Comparison of ENCODE assay signal across 22 cellular contexts in the genomic region with DNA sequence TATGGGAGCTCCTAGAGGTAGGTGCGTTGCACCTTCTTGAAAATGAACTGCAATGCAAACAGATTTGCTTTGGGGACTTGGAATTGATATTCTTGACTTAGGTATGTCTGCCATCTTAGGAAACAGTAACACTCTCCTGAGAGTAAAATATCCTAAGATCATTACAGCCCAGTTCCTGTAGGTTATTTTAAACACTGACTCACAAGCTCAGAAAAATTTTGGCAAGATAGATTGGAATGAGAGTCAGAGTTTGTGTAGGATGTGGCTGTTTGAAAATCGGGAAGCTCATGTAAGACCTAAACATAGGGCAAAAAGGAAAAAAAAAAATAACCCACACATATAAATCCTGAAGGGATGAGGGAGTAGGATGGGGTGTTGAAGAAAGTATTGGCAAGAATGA.
"Had no signal": no experiment of that assay in that cellular context is flagged by ENCODE, and none has a peak within 500 bp of the region (broad histone marks: within the 10 kb centered on the region; RNA-seq: fewer than 3 reads in every experiment).

No MANE protein-coding gene starts in this region.

- H3K4me3 ChIP-seq: MG63, PC-9 had no signal

- H3K4me1 Mint-ChIP-seq: activated B cell treated with CpG ODN at 0.5 μM for 24 hours; activated CD4-positive, alpha-beta T cell treated with anti-CD3 and anti-CD28 coated beads, Interleukin-2, amount 10 ng/mL, durations not matched to agents 24 days and 14 days; T-helper 17 cell had no signal

- DNase-seq: activated B cell treated with CpG ODN at 0.5 μM for 24 hours; activated CD4-positive, alpha-beta memory T cell treated with anti-CD3 and anti-CD28 coated beads for 36 hours; activated CD4-positive, alpha-beta T cell treated with anti-CD3 and anti-CD28 coated beads for 1 hour; activated CD4-positive, alpha-beta T cell treated with anti-CD3 and anti-CD28 coated beads, Interleukin-2, amount 10 ng/mL, durations not matched to agents 24 days and 14 days; activated CD8-positive, alpha-beta memory T cell treated with anti-CD3 and anti-CD28 coated beads for 24 hours; activated gamma-delta T cell; activated naive CD4-positive, alpha-beta T cell treated with anti-CD3 and anti-CD28 coated beads for 36 hours; activated T-cell treated with anti-CD3 and anti-CD28 coated beads, Interleukin-2, amount 50 U/mL, for 4 hours; amygdala; MG63; MV-4-11; NCI-H1092 treated with DMSO at 0.1 percent for 48 hours; NCI-H1417 treated with DMSO at 0.1 percent for 48 hours; NCI-H1694; NCI-H2029; NCI-H446; NCI-H524; PC-9; SIG-M5; T-helper 17 cell; T-helper 9 cell had no signal

- H3K4me3 Mint-ChIP-seq: activated B cell treated with CpG ODN at 0.5 μM for 24 hours; activated CD4-positive, alpha-beta memory T cell treated with anti-CD3 and anti-CD28 coated beads for 36 hours; activated CD4-positive, alpha-beta T cell treated with anti-CD3 and anti-CD28 coated beads, Interleukin-2, amount 10 ng/mL, durations not matched to agents 24 days and 14 days; activated naive CD4-positive, alpha-beta T cell treated with anti-CD3 and anti-CD28 coated beads for 36 hours; activated naive CD8-positive, alpha-beta T cell; activated T-cell treated with anti-CD3 and anti-CD28 coated beads, Interleukin-2, amount 50 U/mL, for 4 hours; T-helper 17 cell had no signal

- ATAC-seq: activated T-cell treated with anti-CD3 and anti-CD28 coated beads, Interleukin-2, amount 50 U/mL, for 4 hours; T-helper 17 cell had no signal

- H3K27ac Mint-ChIP-seq: activated B cell treated with CpG ODN at 0.5 μM for 24 hours; activated CD4-positive, alpha-beta memory T cell treated with anti-CD3 and anti-CD28 coated beads for 36 hours; activated CD4-positive, alpha-beta T cell treated with anti-CD3 and anti-CD28 coated beads, Interleukin-2, amount 10 ng/mL, durations not matched to agents 24 days and 14 days; activated naive CD4-positive, alpha-beta T cell treated with anti-CD3 and anti-CD28 coated beads for 36 hours; activated naive CD8-positive, alpha-beta T cell; T-helper 17 cell had no signal

- H3K27me3 Mint-ChIP-seq: activated B cell treated with CpG ODN at 0.5 μM for 24 hours; activated CD4-positive, alpha-beta memory T cell treated with anti-CD3 and anti-CD28 coated beads for 36 hours; activated CD4-positive, alpha-beta T cell treated with anti-CD3 and anti-CD28 coated beads, Interleukin-2, amount 10 ng/mL, durations not matched to agents 24 days and 14 days; activated naive CD8-positive, alpha-beta T cell; T-helper 17 cell had no signal

- H3K36me3 Mint-ChIP-seq: activated CD4-positive, alpha-beta memory T cell treated with anti-CD3 and anti-CD28 coated beads for 36 hours; activated naive CD8-positive, alpha-beta T cell had no signal
